Comparison of ENCODE assay signal across 1 cellular context in the genomic region with DNA sequence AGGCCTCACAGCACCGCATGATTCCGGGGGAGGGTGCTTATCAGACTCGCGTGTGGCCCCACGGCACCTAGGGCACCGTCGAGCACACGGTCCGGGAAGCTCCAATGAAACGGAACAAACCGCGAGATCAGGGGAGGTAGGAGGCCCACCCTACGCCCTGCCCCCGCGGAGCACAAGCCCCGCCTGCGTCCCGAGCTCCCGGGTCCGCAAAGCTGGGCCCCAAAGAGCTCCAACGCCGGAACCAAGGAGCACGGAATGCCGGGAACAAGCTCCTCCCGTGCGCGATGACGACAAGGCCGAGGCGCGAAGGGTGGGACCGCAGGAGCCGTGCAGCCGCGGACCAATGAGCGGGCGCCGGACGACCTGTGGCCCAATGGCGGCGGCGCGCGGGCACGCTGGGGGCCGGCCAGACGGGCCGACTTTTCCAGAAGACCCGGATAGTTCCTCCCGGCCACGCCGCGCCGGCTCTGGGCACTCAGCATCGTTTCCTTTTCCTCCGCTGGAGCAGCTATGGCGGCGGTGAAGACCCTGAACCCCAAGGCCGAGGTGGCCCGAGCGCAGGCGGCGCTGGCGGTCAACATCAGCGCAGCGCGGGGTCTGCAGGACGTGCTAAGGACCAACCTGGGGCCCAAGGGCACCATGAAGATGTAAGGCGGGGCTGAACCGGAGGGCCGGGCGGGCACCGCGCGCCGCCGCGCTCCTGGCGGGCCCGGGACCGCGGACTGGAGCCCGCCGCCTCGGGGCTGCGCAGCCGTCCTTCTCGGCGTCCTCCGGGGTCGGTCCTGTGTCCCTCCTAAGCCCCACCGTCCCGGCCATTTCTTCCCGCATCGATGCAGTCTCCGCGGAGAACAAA.
TF ChIP-seq lines count a peak whose summit lies in the region.

A gene with protein sequence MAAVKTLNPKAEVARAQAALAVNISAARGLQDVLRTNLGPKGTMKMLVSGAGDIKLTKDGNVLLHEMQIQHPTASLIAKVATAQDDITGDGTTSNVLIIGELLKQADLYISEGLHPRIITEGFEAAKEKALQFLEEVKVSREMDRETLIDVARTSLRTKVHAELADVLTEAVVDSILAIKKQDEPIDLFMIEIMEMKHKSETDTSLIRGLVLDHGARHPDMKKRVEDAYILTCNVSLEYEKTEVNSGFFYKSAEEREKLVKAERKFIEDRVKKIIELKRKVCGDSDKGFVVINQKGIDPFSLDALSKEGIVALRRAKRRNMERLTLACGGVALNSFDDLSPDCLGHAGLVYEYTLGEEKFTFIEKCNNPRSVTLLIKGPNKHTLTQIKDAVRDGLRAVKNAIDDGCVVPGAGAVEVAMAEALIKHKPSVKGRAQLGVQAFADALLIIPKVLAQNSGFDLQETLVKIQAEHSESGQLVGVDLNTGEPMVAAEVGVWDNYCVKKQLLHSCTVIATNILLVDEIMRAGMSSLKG (plus strand): TSS at position 427 of the 853 bp plus-strand sequence. CDS start 84 bp downstream, at position 511.
A gene (minus strand): TSS at position 106 of the 853 bp plus-strand sequence. CDS start 30,232 bp downstream, outside the sequence.

TF ChIP-seq in HEK293, 187 proteins besides CTCF, POLR2A, EP300 and RAD21 (continued from another document and continues in another):
- TF ChIP-seq, protein P1, sequence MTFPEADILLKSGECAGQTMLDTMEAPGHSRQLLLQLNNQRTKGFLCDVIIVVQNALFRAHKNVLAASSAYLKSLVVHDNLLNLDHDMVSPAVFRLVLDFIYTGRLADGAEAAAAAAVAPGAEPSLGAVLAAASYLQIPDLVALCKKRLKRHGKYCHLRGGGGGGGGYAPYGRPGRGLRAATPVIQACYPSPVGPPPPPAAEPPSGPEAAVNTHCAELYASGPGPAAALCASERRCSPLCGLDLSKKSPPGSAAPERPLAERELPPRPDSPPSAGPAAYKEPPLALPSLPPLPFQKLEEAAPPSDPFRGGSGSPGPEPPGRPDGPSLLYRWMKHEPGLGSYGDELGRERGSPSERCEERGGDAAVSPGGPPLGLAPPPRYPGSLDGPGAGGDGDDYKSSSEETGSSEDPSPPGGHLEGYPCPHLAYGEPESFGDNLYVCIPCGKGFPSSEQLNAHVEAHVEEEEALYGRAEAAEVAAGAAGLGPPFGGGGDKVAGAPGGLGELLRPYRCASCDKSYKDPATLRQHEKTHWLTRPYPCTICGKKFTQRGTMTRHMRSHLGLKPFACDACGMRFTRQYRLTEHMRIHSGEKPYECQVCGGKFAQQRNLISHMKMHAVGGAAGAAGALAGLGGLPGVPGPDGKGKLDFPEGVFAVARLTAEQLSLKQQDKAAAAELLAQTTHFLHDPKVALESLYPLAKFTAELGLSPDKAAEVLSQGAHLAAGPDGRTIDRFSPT (tag by site-specific recombination; IDR thresholded peaks at IDR 0.05) = 0 out of 2 replicates have a peak, but pooled peaks have one; percentile 15
- TF ChIP-seq ZNF24 (tag by site-specific recombination; IDR thresholded peaks at IDR 0.05) = no peak
- no peak for TF ChIP-seq ZBTB1 (tag by site-specific recombination; IDR thresholded peaks at IDR 0.05)
- TF ChIP-seq ZNF501 (tag by site-specific recombination; IDR thresholded peaks at IDR 0.05) = no peak
- TF ChIP-seq ZBTB7A (tag by site-specific recombination; IDR thresholded peaks at IDR 0.05; ENCODE audit: low read depth) = no peak
- TF ChIP-seq ZNF16 (tag by site-specific recombination; IDR thresholded peaks at IDR 0.05; ENCODE audit: low read depth) = no peak
- TF ChIP-seq ZNF211 (tag by site-specific recombination; IDR thresholded peaks at IDR 0.05; ENCODE audit: low read depth) = no peak
- TF ChIP-seq, protein P2, sequence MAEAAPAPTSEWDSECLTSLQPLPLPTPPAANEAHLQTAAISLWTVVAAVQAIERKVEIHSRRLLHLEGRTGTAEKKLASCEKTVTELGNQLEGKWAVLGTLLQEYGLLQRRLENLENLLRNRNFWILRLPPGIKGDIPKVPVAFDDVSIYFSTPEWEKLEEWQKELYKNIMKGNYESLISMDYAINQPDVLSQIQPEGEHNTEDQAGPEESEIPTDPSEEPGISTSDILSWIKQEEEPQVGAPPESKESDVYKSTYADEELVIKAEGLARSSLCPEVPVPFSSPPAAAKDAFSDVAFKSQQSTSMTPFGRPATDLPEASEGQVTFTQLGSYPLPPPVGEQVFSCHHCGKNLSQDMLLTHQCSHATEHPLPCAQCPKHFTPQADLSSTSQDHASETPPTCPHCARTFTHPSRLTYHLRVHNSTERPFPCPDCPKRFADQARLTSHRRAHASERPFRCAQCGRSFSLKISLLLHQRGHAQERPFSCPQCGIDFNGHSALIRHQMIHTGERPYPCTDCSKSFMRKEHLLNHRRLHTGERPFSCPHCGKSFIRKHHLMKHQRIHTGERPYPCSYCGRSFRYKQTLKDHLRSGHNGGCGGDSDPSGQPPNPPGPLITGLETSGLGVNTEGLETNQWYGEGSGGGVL (tag by site-specific recombination; IDR thresholded peaks at IDR 0.05) = no peak; the same call in 1 of the 2 replicates
- no peak for TF ChIP-seq SCRT1 (tag by site-specific recombination; IDR thresholded peaks at IDR 0.05; ENCODE audit: borderline replicate concordance)
- TF ChIP-seq ZNF121 (tag by site-specific recombination; IDR thresholded peaks at IDR 0.05) = no peak
- TF ChIP-seq REPIN1 (tag by site-specific recombination; IDR thresholded peaks at IDR 0.05; ENCODE audit: low read depth) = no peak
- TF ChIP-seq ZNF2 (tag by site-specific recombination; IDR thresholded peaks at IDR 0.05) = peak; percentile 26
- TF ChIP-seq ZNF19 (tag by site-specific recombination; IDR thresholded peaks at IDR 0.05; ENCODE audit: low read depth) = no peak
- TF ChIP-seq ZNF140 (tag by site-specific recombination; IDR thresholded peaks at IDR 0.05) = no peak
- no peak for TF ChIP-seq HOXC10 (CRISPR knock-in tag; IDR thresholded peaks at IDR 0.05)
- TF ChIP-seq ZNF792 (tag by site-specific recombination; IDR thresholded peaks at IDR 0.05) = no peak
- TF ChIP-seq MYNN (tag by site-specific recombination; IDR thresholded peaks at IDR 0.05; ENCODE audit: borderline replicate concordance) = no peak
- TF ChIP-seq ZNF175 (tag by site-specific recombination; IDR thresholded peaks at IDR 0.05) = no peak
- no peak for TF ChIP-seq ZNF324 (tag by site-specific recombination; IDR thresholded peaks at IDR 0.05)
- TF ChIP-seq, protein P3, sequence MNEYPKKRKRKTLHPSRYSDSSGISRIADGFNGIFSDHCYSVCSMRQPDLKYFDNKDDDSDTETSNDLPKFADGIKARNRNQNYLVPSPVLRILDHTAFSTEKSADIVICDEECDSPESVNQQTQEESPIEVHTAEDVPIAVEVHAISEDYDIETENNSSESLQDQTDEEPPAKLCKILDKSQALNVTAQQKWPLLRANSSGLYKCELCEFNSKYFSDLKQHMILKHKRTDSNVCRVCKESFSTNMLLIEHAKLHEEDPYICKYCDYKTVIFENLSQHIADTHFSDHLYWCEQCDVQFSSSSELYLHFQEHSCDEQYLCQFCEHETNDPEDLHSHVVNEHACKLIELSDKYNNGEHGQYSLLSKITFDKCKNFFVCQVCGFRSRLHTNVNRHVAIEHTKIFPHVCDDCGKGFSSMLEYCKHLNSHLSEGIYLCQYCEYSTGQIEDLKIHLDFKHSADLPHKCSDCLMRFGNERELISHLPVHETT (tag by site-specific recombination; IDR thresholded peaks at IDR 0.05) = no peak
- no peak for TF ChIP-seq ZNF433 (tag by site-specific recombination; IDR thresholded peaks at IDR 0.05; ENCODE audit: low read depth)
- peak; percentile 65 for TF ChIP-seq ZBTB17 (tag by site-specific recombination; IDR thresholded peaks at IDR 0.05)
- TF ChIP-seq, protein P4, sequence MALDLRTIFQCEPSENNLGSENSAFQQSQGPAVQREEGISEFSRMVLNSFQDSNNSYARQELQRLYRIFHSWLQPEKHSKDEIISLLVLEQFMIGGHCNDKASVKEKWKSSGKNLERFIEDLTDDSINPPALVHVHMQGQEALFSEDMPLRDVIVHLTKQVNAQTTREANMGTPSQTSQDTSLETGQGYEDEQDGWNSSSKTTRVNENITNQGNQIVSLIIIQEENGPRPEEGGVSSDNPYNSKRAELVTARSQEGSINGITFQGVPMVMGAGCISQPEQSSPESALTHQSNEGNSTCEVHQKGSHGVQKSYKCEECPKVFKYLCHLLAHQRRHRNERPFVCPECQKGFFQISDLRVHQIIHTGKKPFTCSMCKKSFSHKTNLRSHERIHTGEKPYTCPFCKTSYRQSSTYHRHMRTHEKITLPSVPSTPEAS (tag by site-specific recombination; IDR thresholded peaks at IDR 0.05) = no peak
- peak; percentile 78 for TF ChIP-seq ZEB2 (tag by site-specific recombination; IDR thresholded peaks at IDR 0.05)
- TF ChIP-seq ZNF701 (tag by site-specific recombination; IDR thresholded peaks at IDR 0.05) = no peak
- TF ChIP-seq ZNF791 (tag by site-specific recombination; IDR thresholded peaks at IDR 0.05) = no peak
- TF ChIP-seq ZFP69B (tag by site-specific recombination; IDR thresholded peaks at IDR 0.05) = peak; percentile 47; the same call in 1 of the 2 replicates
- no peak for TF ChIP-seq ZNF747 (tag by site-specific recombination; IDR thresholded peaks at IDR 0.05)
- TF ChIP-seq, protein P5, sequence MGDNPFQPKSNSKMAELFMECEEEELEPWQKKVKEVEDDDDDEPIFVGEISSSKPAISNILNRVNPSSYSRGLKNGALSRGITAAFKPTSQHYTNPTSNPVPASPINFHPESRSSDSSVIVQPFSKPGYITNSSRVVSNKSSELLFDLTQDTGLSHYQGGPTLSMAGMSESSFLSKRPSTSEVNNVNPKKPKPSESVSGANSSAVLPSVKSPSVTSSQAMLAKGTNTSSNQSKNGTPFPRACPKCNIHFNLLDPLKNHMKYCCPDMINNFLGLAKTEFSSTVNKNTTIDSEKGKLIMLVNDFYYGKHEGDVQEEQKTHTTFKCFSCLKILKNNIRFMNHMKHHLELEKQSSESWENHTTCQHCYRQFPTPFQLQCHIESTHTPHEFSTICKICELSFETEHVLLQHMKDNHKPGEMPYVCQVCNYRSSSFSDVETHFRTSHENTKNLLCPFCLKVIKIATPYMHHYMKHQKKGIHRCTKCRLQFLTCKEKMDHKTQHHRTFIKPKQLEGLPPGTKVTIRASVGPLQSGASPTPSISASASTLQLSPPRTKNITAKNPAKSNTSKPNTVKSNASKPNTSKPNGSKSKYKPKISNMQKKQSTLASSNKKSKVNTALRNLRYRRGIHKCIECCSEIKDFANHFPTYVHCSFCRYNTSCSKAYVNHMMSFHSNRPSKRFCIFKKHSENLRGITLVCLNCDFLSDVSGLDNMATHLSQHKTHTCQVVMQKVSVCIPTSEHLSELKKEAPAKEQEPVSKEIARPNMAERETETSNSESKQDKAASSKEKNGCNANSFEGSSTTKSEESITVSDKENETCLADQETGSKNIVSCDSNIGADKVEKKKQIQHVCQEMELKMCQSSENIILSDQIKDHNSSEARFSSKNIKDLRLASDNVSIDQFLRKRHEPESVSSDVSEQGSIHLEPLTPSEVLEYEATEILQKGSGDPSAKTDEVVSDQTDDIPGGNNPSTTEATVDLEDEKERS (tag by site-specific recombination; IDR thresholded peaks at IDR 0.05) = no peak
- TF ChIP-seq, protein P6, sequence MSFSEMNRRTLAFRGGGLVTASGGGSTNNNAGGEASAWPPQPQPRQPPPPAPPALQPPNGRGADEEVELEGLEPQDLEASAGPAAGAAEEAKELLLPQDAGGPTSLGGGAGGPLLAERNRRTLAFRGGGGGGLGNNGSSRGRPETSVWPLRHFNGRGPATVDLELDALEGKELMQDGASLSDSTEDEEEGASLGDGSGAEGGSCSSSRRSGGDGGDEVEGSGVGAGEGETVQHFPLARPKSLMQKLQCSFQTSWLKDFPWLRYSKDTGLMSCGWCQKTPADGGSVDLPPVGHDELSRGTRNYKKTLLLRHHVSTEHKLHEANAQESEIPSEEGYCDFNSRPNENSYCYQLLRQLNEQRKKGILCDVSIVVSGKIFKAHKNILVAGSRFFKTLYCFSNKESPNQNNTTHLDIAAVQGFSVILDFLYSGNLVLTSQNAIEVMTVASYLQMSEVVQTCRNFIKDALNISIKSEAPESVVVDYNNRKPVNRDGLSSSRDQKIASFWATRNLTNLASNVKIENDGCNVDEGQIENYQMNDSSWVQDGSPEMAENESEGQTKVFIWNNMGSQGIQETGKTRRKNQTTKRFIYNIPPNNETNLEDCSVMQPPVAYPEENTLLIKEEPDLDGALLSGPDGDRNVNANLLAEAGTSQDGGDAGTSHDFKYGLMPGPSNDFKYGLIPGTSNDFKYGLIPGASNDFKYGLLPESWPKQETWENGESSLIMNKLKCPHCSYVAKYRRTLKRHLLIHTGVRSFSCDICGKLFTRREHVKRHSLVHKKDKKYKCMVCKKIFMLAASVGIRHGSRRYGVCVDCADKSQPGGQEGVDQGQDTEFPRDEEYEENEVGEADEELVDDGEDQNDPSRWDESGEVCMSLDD (tag by site-specific recombination; IDR thresholded peaks at IDR 0.05) = no peak; the same call in 1 of the 2 replicates
- TF ChIP-seq HOXD13 (CRISPR knock-in tag; IDR thresholded peaks at IDR 0.05; ENCODE audit: borderline replicate concordance) = no peak
- no peak for TF ChIP-seq ZNF404 (tag by site-specific recombination; IDR thresholded peaks at IDR 0.05)
- no peak for TF ChIP-seq OVOL3 (tag by site-specific recombination; IDR thresholded peaks at IDR 0.05)
- no peak for TF ChIP-seq ZNF521 (tag by site-specific recombination; IDR thresholded peaks at IDR 0.05)
- TF ChIP-seq ZNF596 (tag by site-specific recombination; IDR thresholded peaks at IDR 0.05) = no peak
- TF ChIP-seq ZBTB48 (tag by site-specific recombination; IDR thresholded peaks at IDR 0.05) = peak; percentile 58
- TF ChIP-seq ZNF544 (tag by site-specific recombination; IDR thresholded peaks at IDR 0.05) = no peak
- no peak for TF ChIP-seq ZNF239 (tag by site-specific recombination; IDR thresholded peaks at IDR 0.05)
- no peak for TF ChIP-seq GFI1B (tag by site-specific recombination; IDR thresholded peaks at IDR 0.05)
- TF ChIP-seq, protein P7, sequence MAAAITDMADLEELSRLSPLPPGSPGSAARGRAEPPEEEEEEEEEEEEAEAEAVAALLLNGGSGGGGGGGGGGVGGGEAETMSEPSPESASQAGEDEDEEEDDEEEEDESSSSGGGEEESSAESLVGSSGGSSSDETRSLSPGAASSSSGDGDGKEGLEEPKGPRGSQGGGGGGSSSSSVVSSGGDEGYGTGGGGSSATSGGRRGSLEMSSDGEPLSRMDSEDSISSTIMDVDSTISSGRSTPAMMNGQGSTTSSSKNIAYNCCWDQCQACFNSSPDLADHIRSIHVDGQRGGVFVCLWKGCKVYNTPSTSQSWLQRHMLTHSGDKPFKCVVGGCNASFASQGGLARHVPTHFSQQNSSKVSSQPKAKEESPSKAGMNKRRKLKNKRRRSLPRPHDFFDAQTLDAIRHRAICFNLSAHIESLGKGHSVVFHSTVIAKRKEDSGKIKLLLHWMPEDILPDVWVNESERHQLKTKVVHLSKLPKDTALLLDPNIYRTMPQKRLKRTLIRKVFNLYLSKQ (tag by site-specific recombination; IDR thresholded peaks at IDR 0.05; ENCODE audit: borderline replicate concordance) = no peak
- TF ChIP-seq OSR2 (tag by site-specific recombination; IDR thresholded peaks at IDR 0.05) = no peak
- no peak for TF ChIP-seq ZNF837 (tag by site-specific recombination; IDR thresholded peaks at IDR 0.05)
